Comparison of ENCODE assay signal across 22 cellular contexts in genomic region chr5:67802766-67803165, GRCh38.
A peak's percentile ranks its signal among the peaks of the same experiment; 100 is the strongest.
DNase-seq lines count a peak whose midpoint lies in the region; ATAC-seq and TF ChIP-seq lines count a peak whose summit lies in the region.
"Had no signal": no experiment of that assay in that cellular context is flagged by ENCODE, and none has a peak within 500 bp of the region (broad histone marks: within the 10 kb centered on the region; RNA-seq: fewer than 3 reads in every experiment).

No MANE protein-coding gene starts in this region.

- TF ChIP-seq CTCF in GM06990 (IDR thresholded peaks at IDR 0.05; ENCODE audit: insufficient read depth, low read length, poor library complexity, severe bottlenecking) (no peak), BE2C (IDR thresholded peaks at IDR 0.05; ENCODE audit: low read depth, low read length) (no peak), upper lobe of right lung (IDR thresholded peaks at IDR 0.05) (no peak)

- H3K9me3 ChIP-seq in BE2C (no peaks in the 10 kb centered on the region), upper lobe of right lung (no peaks in the 10 kb centered on the region)
- H3K9me3 ChIP-seq: tibial nerve had no signal

- H3K27me3 ChIP-seq in GM06990 (replicated peaks; ENCODE audit: control insufficient read depth, insufficient read depth, low read length) (no peaks in the 10 kb centered on the region), BE2C (no peaks in the 10 kb centered on the region), upper lobe of right lung (no peaks in the 10 kb centered on the region)
- H3K27me3 ChIP-seq: tibial nerve had no signal

- H3K4me1 ChIP-seq in BE2C (no peaks in the 10 kb centered on the region; the same call in 1 of the 2 replicates), upper lobe of right lung (no peaks in the 10 kb centered on the region)
- H3K4me1 ChIP-seq: Caco-2 had no signal

- H3K27ac ChIP-seq in upper lobe of right lung: no peak overlapping the region

- peak; percentile 46 for DNase-seq in GM06990 (ENCODE audit: extremely low read depth, insufficient read length)
- DNase-seq in BE2C: no peak
- DNase-seq in upper lobe of right lung: no peak
- DNase-seq in NCI-H510A treated with DMSO at 0.1 percent for 48 hours (lab: John Stamatoyannopoulos, UW): no peak
- DNase-seq in middle frontal gyrus (ENCODE audit: extremely low spot score, low spot score): no peak
- DNase-seq: 8988T; activated CD4-positive, alpha-beta T cell treated with anti-CD3 and anti-CD28 coated beads for 48 hours; activated CD8-positive, alpha-beta memory T cell treated with anti-CD3 and anti-CD28 coated beads, Interleukin-2, amount 50 U/mL, for 4 hours; activated naive CD4-positive, alpha-beta T cell; anterior cingulate cortex; Caco-2; effector CD8-positive, alpha-beta T cell; H9; MV-4-11; NCI-H1930; stimulated activated CD4-positive, alpha-beta T cell treated with anti-CD3 and anti-CD28 coated beads, Interleukin-12 subunit alpha, Interleukin-12 subunit beta, amount 100 ng/mL, for 4 hours had no signal

- peak; percentile 44 for ATAC-seq in GM19372 (IDR thresholded peaks at IDR 0.05; ENCODE audit: low read depth, unreplicated experiment)
- ATAC-seq in GM21737 (IDR thresholded peaks at IDR 0.05; ENCODE audit: unreplicated experiment): peak; percentile 50
- ATAC-seq in HG03342 (IDR thresholded peaks at IDR 0.05; ENCODE audit: unreplicated experiment): peak; percentile 50
- no peak for ATAC-seq in upper lobe of right lung
- ATAC-seq: K562, left lobe of liver had no signal

- H3K36me3 ChIP-seq in GM06990 (ENCODE audit: control insufficient read depth, insufficient read depth, low read length) (no peaks in the 10 kb centered on the region), BE2C (no peaks in the 10 kb centered on the region), upper lobe of right lung (no peaks in the 10 kb centered on the region)
- H3K36me3 ChIP-seq: tibial nerve had no signal

- intact Hi-C loops in upper lobe of right lung (cut with DNase I): no loop called here

- H3K4me3 ChIP-seq in GM06990 (replicated peaks; ENCODE audit: low read depth, low read length) (no peak overlapping the region), BE2C (ENCODE audit: low read depth, low read length) (no peak overlapping the region), upper lobe of right lung (no peak overlapping the region)
- H3K4me3 ChIP-seq: K562, tibial nerve had no signal
